ENCODE assay signal across 7 cellular contexts in genomic region chr11:46122955-46123354, GRCh38. TPM values are rescaled to one million over a fixed set of nuclear protein-coding genes. Genes with fewer than 3 reads are reported as not detected.
DNase-seq lines count a peak whose midpoint lies in the region; ATAC-seq and TF ChIP-seq lines count a peak whose summit lies in the region.

No MANE protein-coding gene starts in this region.

- H3F3A ChIP-seq in Loucy (ENCODE audit: low read depth), result peaks cover 13% of the 10 kb centered on the region

- peak overlapping the region; percentile 10 to 98 for H3K4me3 Mint-ChIP-seq in effector memory CD8-positive, alpha-beta T cell

- H4K20me1 ChIP-seq in Loucy (ENCODE audit: insufficient read depth, low read length, poor library complexity, severe bottlenecking), result peaks cover 13% of the 10 kb centered on the region
- peaks cover 5% of the 10 kb centered on the region for H4K20me1 ChIP-seq in osteoblast (ENCODE audit: insufficient read depth, low read length)

- peak overlapping the region; percentile 82 for H3K4me2 ChIP-seq in Loucy (ENCODE audit: low read depth, low read length, poor library complexity, severe bottlenecking)
- peak overlapping the region; percentile 93 for H3K4me2 ChIP-seq in osteoblast (ENCODE audit: insufficient read depth, low read length)

- no peak for TF ChIP-seq EP300 in suprapubic skin (IDR thresholded peaks at IDR 0.05)

- TF ChIP-seq CTCF in Loucy (conservative IDR thresholded peaks at IDR 0.05; ENCODE audit: low read length) (no peak), osteoblast (IDR thresholded peaks at IDR 0.05; ENCODE audit: extremely low read depth, low read depth, low read length) (no peak), suprapubic skin (IDR thresholded peaks at IDR 0.05) (no peak)

- no peaks in the 10 kb centered on the region for H3K36me3 ChIP-seq in Loucy (ENCODE audit: insufficient read depth, low read length)
- no peaks in the 10 kb centered on the region for H3K36me3 ChIP-seq in osteoblast (ENCODE audit: insufficient read depth, low read length)
- H3K36me3 ChIP-seq in suprapubic skin, result no peaks in the 10 kb centered on the region

- H2AFZ ChIP-seq in Loucy (ENCODE audit: low read length) (no peak overlapping the region), osteoblast (ENCODE audit: low read length) (no peak overlapping the region)

- H3K4me1 ChIP-seq in Loucy (ENCODE audit: insufficient read depth, low read length, poor library complexity, severe bottlenecking), result peaks cover 27% of the 10 kb centered on the region
- peaks cover 20% of the 10 kb centered on the region for H3K4me1 ChIP-seq in osteoblast (ENCODE audit: insufficient read depth, low read length)
- H3K4me1 ChIP-seq in suprapubic skin, result peaks cover 25% of the 10 kb centered on the region

- no peak overlapping the region for H3K27ac Mint-ChIP-seq in effector memory CD8-positive, alpha-beta T cell

- H3K9me3 ChIP-seq in Loucy (ENCODE audit: insufficient read depth, low read depth, low read length) (no peaks in the 10 kb centered on the region), osteoblast (ENCODE audit: low read depth, low read length) (no peaks in the 10 kb centered on the region), suprapubic skin (no peaks in the 10 kb centered on the region)

- H3K27me3 ChIP-seq in Loucy (ENCODE audit: insufficient read depth, low read length, poor library complexity, severe bottlenecking) (no peaks in the 10 kb centered on the region), osteoblast (ENCODE audit: insufficient read depth, low read length) (no peaks in the 10 kb centered on the region), suprapubic skin (no peaks in the 10 kb centered on the region)

- H3K27me3 Mint-ChIP-seq in effector memory CD8-positive, alpha-beta T cell, result no peaks in the 10 kb centered on the region

- H3K9me3 Mint-ChIP-seq in effector memory CD8-positive, alpha-beta T cell, result no peaks in the 10 kb centered on the region

- peak overlapping the region; percentile 78 for H3K9ac ChIP-seq in Loucy (ENCODE audit: low read depth, low read length, poor library complexity, severe bottlenecking)

- peaks cover 23% of the 10 kb centered on the region for H3K79me2 ChIP-seq in Loucy (ENCODE audit: insufficient read depth, low read length)
- H3K79me2 ChIP-seq in osteoblast (ENCODE audit: insufficient read depth, low read length), result peaks cover 20% of the 10 kb centered on the region

- H3K4me1 Mint-ChIP-seq in effector memory CD8-positive, alpha-beta T cell (ENCODE audit: low read depth in 2 of 2), result peaks cover 29 to 33% of the 10 kb centered on the region in 2 donors

- H3K9me2 ChIP-seq in Loucy (replicated peaks; ENCODE audit: low read depth, low read length), result no peaks in the 10 kb centered on the region

- peaks cover 32% of the 10 kb centered on the region for H3K36me3 Mint-ChIP-seq in effector memory CD8-positive, alpha-beta T cell (ENCODE audit: insufficient read depth)

- ATAC-seq in effector memory CD8-positive, alpha-beta T cell (replicated peaks), result no peak

- TF ChIP-seq POLR2A in suprapubic skin (IDR thresholded peaks at IDR 0.05), result no peak

- H3K27ac ChIP-seq in osteoblast (ENCODE audit: low read depth, low read length) (no peak overlapping the region), suprapubic skin (no peak overlapping the region)

- peak; percentile 57 for DNase-seq in ELR (ENCODE audit: low read depth)
- no peak for DNase-seq in effector memory CD8-positive, alpha-beta T cell
- no peak for DNase-seq in osteoblast (ENCODE audit: insufficient read length, low spot score, missing footprints)
- no peak for DNase-seq in suprapubic skin (ENCODE audit: low spot score in 2 of 2)
- DNase-seq in NCI-H146 treated with DMSO at 0.1 percent for 48 hours (lab: John Stamatoyannopoulos, UW; ENCODE audit: unreplicated experiment), result no peak
- DNase-seq in LoVo (ENCODE audit: low spot score), result no peak

- 51% methylated on average over 4 of the region's 4 CpGs for WGBS in suprapubic skin

- H3K4me3 ChIP-seq in Loucy (ENCODE audit: low read length, poor library complexity, severe bottlenecking) (peak overlapping the region; percentile 95), osteoblast (ENCODE audit: insufficient read depth, low read length) (no peak overlapping the region), suprapubic skin (no peak overlapping the region)

RNA-seq across cellular contexts. Expression of gene PHF21A, which starts 1.7 kb away (rescaled TPM):
- 23.0 and 26.4 TPM in 2 replicates for total RNA-seq in osteoblast
- total RNA-seq in suprapubic skin, result 10 to 100 TPM; 15.1 to 89.2 (median 26.6) TPM
